15 cellular contexts compared by ENCODE assay signal in genomic region chr13:83312194-83312593, GRCh38.
DNase-seq lines count a peak whose midpoint lies in the region; ATAC-seq and TF ChIP-seq lines count a peak whose summit lies in the region.
"Had no signal": no experiment of that assay in that cellular context is flagged by ENCODE, and none has a peak within 500 bp of the region (broad histone marks: within the 10 kb centered on the region; RNA-seq: fewer than 3 reads in every experiment).

No MANE protein-coding gene starts in this region.

- no peak overlapping the region for H3K4me2 ChIP-seq in mesenchymal stem cell (ENCODE audit: low read length, poor library complexity, severe bottlenecking)

- POLR2A ChIA-PET in activated CD8-positive, alpha-beta T cell treated with anti-CD3 and anti-CD28 coated beads for 36 hours (lab: Charles Lee): no interaction called here

- H3K9me3 ChIP-seq in mesenchymal stem cell (ENCODE audit: control insufficient read depth, low read length) (no peaks in the 10 kb centered on the region), left ventricle myocardium inferior (replicated peaks) (no peaks in the 10 kb centered on the region)

- H3K4ac ChIP-seq in mesenchymal stem cell (ENCODE audit: low read depth in 1 of 2, low read length in 2 of 2): no peak overlapping the region

- H3K9ac ChIP-seq in mesenchymal stem cell (ENCODE audit: low read length): no peak overlapping the region

- no peaks in the 10 kb centered on the region for H3K79me1 ChIP-seq in mesenchymal stem cell (replicated peaks; ENCODE audit: low read length, poor library complexity, severe bottlenecking)

- H3K4me1 ChIP-seq in mesenchymal stem cell (ENCODE audit: control insufficient read depth, insufficient read depth, low read depth, low read length) (no peaks in the 10 kb centered on the region), left ventricle myocardium inferior (no peaks in the 10 kb centered on the region)

- no peaks in the 10 kb centered on the region for H3K36me3 Mint-ChIP-seq in chondrocyte (ENCODE audit: low read depth)
- H3K36me3 Mint-ChIP-seq in activated CD8-positive, alpha-beta T cell treated with anti-CD3 and anti-CD28 coated beads for 36 hours (ENCODE audit: low read depth): no peaks in the 10 kb centered on the region

- H3K4me1 Mint-ChIP-seq in chondrocyte (ENCODE audit: low read depth): peaks cover 18% of the 10 kb centered on the region
- H3K4me1 Mint-ChIP-seq in activated CD8-positive, alpha-beta T cell treated with anti-CD3 and anti-CD28 coated beads for 36 hours (ENCODE audit: low read depth): no peaks in the 10 kb centered on the region

- no peak overlapping the region for H3K18ac ChIP-seq in mesenchymal stem cell (ENCODE audit: low read depth in 1 of 2, low read length in 2 of 2)

- no peak overlapping the region for H4K8ac ChIP-seq in mesenchymal stem cell (ENCODE audit: low read length)

- CTCF ChIA-PET in activated CD8-positive, alpha-beta T cell treated with anti-CD3 and anti-CD28 coated beads for 36 hours (lab: Charles Lee): no interaction called here

- H3K4me3 ChIP-seq in mesenchymal stem cell (ENCODE audit: insufficient read depth in 1 of 2, low read depth in 1 of 2, low read length in 2 of 2): no peak overlapping the region
- no peak overlapping the region for H3K4me3 ChIP-seq in left ventricle myocardium inferior

- H2BK12ac ChIP-seq in mesenchymal stem cell (ENCODE audit: low read length in 2 of 2): no peak overlapping the region

- no peak overlapping the region for H3K27ac ChIP-seq in mesenchymal stem cell (ENCODE audit: low read length, poor library complexity, severe bottlenecking)
- H3K27ac ChIP-seq in left ventricle myocardium inferior (replicated peaks): no peak overlapping the region

- TF ChIP-seq CTCF in chondrocyte (IDR thresholded peaks at IDR 0.05) (no peak), left ventricle myocardium inferior (IDR thresholded peaks at IDR 0.05; ENCODE audit: borderline replicate concordance) (no peak)
- TF ChIP-seq CTCF in activated CD8-positive, alpha-beta T cell treated with anti-CD3 and anti-CD28 coated beads for 36 hours (IDR thresholded peaks at IDR 0.05): no peak

- no peak overlapping the region for H4K91ac ChIP-seq in mesenchymal stem cell (ENCODE audit: low read length)

- H2BK5ac ChIP-seq in mesenchymal stem cell (ENCODE audit: low read depth, low read length, poor library complexity, severe bottlenecking): no peak overlapping the region

- WGBS in mesenchymal stem cell: no CpG with 5 or more reads among the region's 1 CpG

- H3K36me3 ChIP-seq in mesenchymal stem cell (ENCODE audit: control insufficient read depth in 1 of 2, insufficient read depth in 2 of 2, low read depth in 1 of 2, low read length in 2 of 2) (no peaks in the 10 kb centered on the region), left ventricle myocardium inferior (no peaks in the 10 kb centered on the region)

- no peak overlapping the region for H2BK15ac ChIP-seq in mesenchymal stem cell (ENCODE audit: low read depth, poor library complexity, severe bottlenecking)

- no peak overlapping the region for H2AK5ac ChIP-seq in mesenchymal stem cell (ENCODE audit: low read length, severe bottlenecking)

- H3K9me3 Mint-ChIP-seq in chondrocyte (ENCODE audit: low read depth): no peaks in the 10 kb centered on the region
- H3K9me3 Mint-ChIP-seq in activated CD8-positive, alpha-beta T cell treated with anti-CD3 and anti-CD28 coated beads for 36 hours: no peaks in the 10 kb centered on the region

- H3K27me3 ChIP-seq in mesenchymal stem cell (ENCODE audit: control insufficient read depth in 1 of 2, insufficient read depth in 1 of 2, low read length in 2 of 2) (no peaks in the 10 kb centered on the region), left ventricle myocardium inferior (ENCODE audit: low read depth) (no peaks in the 10 kb centered on the region)

- H3K4me3 Mint-ChIP-seq in chondrocyte (ENCODE audit: unreplicated experiment): no peak overlapping the region
- no peak overlapping the region for H3K4me3 Mint-ChIP-seq in activated CD8-positive, alpha-beta T cell treated with anti-CD3 and anti-CD28 coated beads for 36 hours

- no peak overlapping the region for H3K14ac ChIP-seq in mesenchymal stem cell (ENCODE audit: low read length in 2 of 2)

- peak overlapping the region; percentile 13 for H3K27ac Mint-ChIP-seq in chondrocyte (ENCODE audit: unreplicated experiment)
- H3K27ac Mint-ChIP-seq in activated CD8-positive, alpha-beta T cell treated with anti-CD3 and anti-CD28 coated beads for 36 hours: no peak overlapping the region

- no peak overlapping the region for H2BK120ac ChIP-seq in mesenchymal stem cell (ENCODE audit: low read depth, low read length)

- DNase-seq in GM03348 (ENCODE audit: low spot score): peak; percentile 4
- no peak for DNase-seq in chondrocyte (ENCODE audit: low spot score)
- DNase-seq in mesenchymal stem cell: peak; percentile 18
- DNase-seq in activated CD8-positive, alpha-beta T cell treated with anti-CD3 and anti-CD28 coated beads for 36 hours: no peak
- DNase-seq in left ventricle myocardium inferior: no peak
- DNase-seq: C1 segment of cervical spinal cord; DMS 273 treated with DMSO at 0.1 percent for 48 hours; NCI-H1105 treated with DMSO at 0.1 percent for 48 hours; NCI-H187; NCI-H446; NK-92 treated with Interleukin-12 subunit alpha and Interleukin-12 subunit beta, amount 100 ng/mL, for 24 hours; OCI-M1; SIG-M5 had no signal

- H3K27me3 Mint-ChIP-seq in chondrocyte (ENCODE audit: low read depth): no peaks in the 10 kb centered on the region
- no peaks in the 10 kb centered on the region for H3K27me3 Mint-ChIP-seq in activated CD8-positive, alpha-beta T cell treated with anti-CD3 and anti-CD28 coated beads for 36 hours

- peak; percentile 82 for ATAC-seq in SK-N-SH treated with all-trans-retinoic acid at 6 μM for 48 hours
- ATAC-seq in HG03520 (IDR thresholded peaks at IDR 0.05; ENCODE audit: unreplicated experiment): no peak
- ATAC-seq in activated CD8-positive, alpha-beta T cell treated with anti-CD3 and anti-CD28 coated beads for 36 hours: no peak

- no peak overlapping the region for H3K23ac ChIP-seq in mesenchymal stem cell (ENCODE audit: low read length in 2 of 2)

- no peak overlapping the region for H2AFZ ChIP-seq in mesenchymal stem cell (ENCODE audit: low read depth, low read length)

- intact Hi-C loops in activated CD8-positive, alpha-beta T cell treated with anti-CD3 and anti-CD28 coated beads for 36 hours (cut with micrococcal nuclease): no loop called here
- intact Hi-C loops in left ventricle myocardium inferior (cut with micrococcal nuclease): no loop called here

TF ChIP-seq in SK-N-SH treated with all-trans-retinoic acid at 6 μM for 48 hours, 23 proteins besides CTCF, POLR2A, EP300 and RAD21:
- no peak for TF ChIP-seq CREB5 (CRISPR knock-in tag; IDR thresholded peaks at IDR 0.05; ENCODE audit: low read depth)
- no peak for TF ChIP-seq ZFP3 (CRISPR knock-in tag; IDR thresholded peaks at IDR 0.05)
- no peak for TF ChIP-seq ESRRG (CRISPR knock-in tag; IDR thresholded peaks at IDR 0.05)
- no peak for TF ChIP-seq TSHZ2 (CRISPR knock-in tag; IDR thresholded peaks at IDR 0.05)
- no peak for TF ChIP-seq GLIS3 (CRISPR knock-in tag; IDR thresholded peaks at IDR 0.05)
- TF ChIP-seq ZFP30 (CRISPR knock-in tag; IDR thresholded peaks at IDR 0.05): no peak
- no peak for TF ChIP-seq ZNF8 (CRISPR knock-in tag; IDR thresholded peaks at IDR 0.05)
- no peak for TF ChIP-seq SNAI2 (CRISPR knock-in tag; IDR thresholded peaks at IDR 0.05)

Comparison
In these comparisons a context has a peak if more than half of its experiments do, and no peak if none do; other contexts are left out.
1. DNase-seq: peak in GM03348 (single experiment) and mesenchymal stem cell (single experiment); none in chondrocyte (single experiment), activated CD8-positive, alpha-beta T cell treated with anti-CD3 and anti-CD28 coated beads for 36 hours (single experiment) and left ventricle myocardium inferior (single experiment).